In genomic region chrX:20363003-20363674, GRCh38 we compare ENCODE assay signal across 11 cellular contexts.
DNase-seq lines count a peak whose midpoint lies in the region; ATAC-seq and TF ChIP-seq lines count a peak whose summit lies in the region.
"Had no signal": no experiment of that assay in that cellular context is flagged by ENCODE, and none has a peak within 500 bp of the region (broad histone marks: within the 10 kb centered on the region; RNA-seq: fewer than 3 reads in every experiment).

No MANE protein-coding gene starts in this region.

- H4K20me1 ChIP-seq in PC-9 (ENCODE audit: insufficient read depth) (no peaks in the 10 kb centered on the region), fibroblast of lung (ENCODE audit: control insufficient read depth, extremely low read depth, insufficient read depth, low read length) (no peaks in the 10 kb centered on the region), neural progenitor cell (ENCODE audit: low read depth) (no peaks in the 10 kb centered on the region)

- H3K4me1 Mint-ChIP-seq in neural progenitor cell: peaks cover 25% of the 10 kb centered on the region
- H3K4me1 Mint-ChIP-seq: CD8-positive, alpha-beta memory T cell; IgD-negative memory B cell had no signal

- peak overlapping the region; percentile 65; the same call in 1 of the 2 replicates for H3K27ac ChIP-seq in C4-2B
- peak overlapping the region; percentile 99 for H3K27ac ChIP-seq in PC-9
- H3K27ac ChIP-seq in fibroblast of lung (ENCODE audit: insufficient read depth, low read length): peak overlapping the region; percentile 52
- no peak overlapping the region for H3K27ac ChIP-seq in neural progenitor cell
- peak overlapping the region in 7 of 59 donors; percentile 7 to 61 (median 42) for H3K27ac ChIP-seq in dorsolateral prefrontal cortex

- CTCF ChIA-PET in PC-9 (lab: Charles Lee): no interaction called here

- H3K4me3 ChIP-seq in PC-9 (peak overlapping the region; percentile 51; the same call in 1 of the 2 replicates), fibroblast of lung (replicated peaks in 1 of 4; ENCODE audit: control extremely low read depth in 1 of 4, insufficient read depth in 1 of 4, low read depth in 3 of 4, low read length in 4 of 4) (no peak overlapping the region), neural progenitor cell (no peak overlapping the region), dorsolateral prefrontal cortex (no peak overlapping the region)
- H3K4me3 ChIP-seq: GM12878 had no signal

- peaks cover 5% of the 10 kb centered on the region for H3K9me3 Mint-ChIP-seq in neural progenitor cell
- H3K9me3 Mint-ChIP-seq: CD8-positive, alpha-beta memory T cell; IgD-negative memory B cell had no signal

- DNase-seq in PC-9 (no peak), fibroblast of lung (ENCODE audit: low read depth in 2 of 2) (peak in 1 of 2 donors; percentile 64), neural progenitor cell (ENCODE audit: low spot score) (no peak), dorsolateral prefrontal cortex (no peak), DMS114 treated with DMSO at 0.1 percent for 48 hours (lab: John Stamatoyannopoulos, UW; ENCODE audit: unreplicated experiment) (no peak), NCI-H524 treated with DMSO at 0.1 percent for 48 hours (lab: John Stamatoyannopoulos, UW) (no peak)
- DNase-seq: CD8-positive, alpha-beta memory T cell had no signal

- H3K4me1 ChIP-seq in PC-9 (replicated peaks; ENCODE audit: insufficient read depth): peaks cover 50% of the 10 kb centered on the region
- peaks cover 9% of the 10 kb centered on the region for H3K4me1 ChIP-seq in fibroblast of lung (ENCODE audit: control insufficient read depth, extremely low read depth, insufficient read depth, low read length)
- H3K4me1 ChIP-seq in neural progenitor cell: peaks cover 19% of the 10 kb centered on the region

- H3K9ac ChIP-seq in fibroblast of lung (ENCODE audit: insufficient read depth, low read length) (no peak overlapping the region), neural progenitor cell (no peak overlapping the region)

- ATAC-seq in GM21423 (IDR thresholded peaks at IDR 0.05; ENCODE audit: unreplicated experiment): no peak
- ATAC-seq: GM12878 had no signal

- H3K9me3 ChIP-seq in PC-9 (ENCODE audit: insufficient read depth, low read depth) (no peaks in the 10 kb centered on the region), fibroblast of lung (ENCODE audit: control insufficient read depth, insufficient read depth, low read depth, low read length) (no peaks in the 10 kb centered on the region), neural progenitor cell (ENCODE audit: low read depth) (peaks cover 4% of the 10 kb centered on the region)

- H3K27ac Mint-ChIP-seq in neural progenitor cell: peak overlapping the region; percentile 22
- H3K27ac Mint-ChIP-seq: IgD-negative memory B cell had no signal

- no peaks in the 10 kb centered on the region for H3K36me3 ChIP-seq in PC-9 (ENCODE audit: low read depth)
- H3K36me3 ChIP-seq in fibroblast of lung (ENCODE audit: control insufficient read depth, insufficient read depth, low read length): no peaks in the 10 kb centered on the region
- H3K36me3 ChIP-seq in neural progenitor cell: no peaks in the 10 kb centered on the region

- TF ChIP-seq CTCF in C4-2B (conservative IDR thresholded peaks at IDR 0.05) (no peak), PC-9 (conservative IDR thresholded peaks at IDR 0.05) (no peak), fibroblast of lung (conservative IDR thresholded peaks at IDR 0.05 in 1 of 2, IDR thresholded peaks at IDR 0.05 in 1 of 2; ENCODE audit: low read depth in 1 of 2, low read length in 2 of 2) (no peak), neural progenitor cell (IDR thresholded peaks at IDR 0.05) (no peak), dorsolateral prefrontal cortex (IDR thresholded peaks at IDR 0.05 in 54 of 56, conservative IDR thresholded peaks at IDR 0.05 in 2 of 56; ENCODE audit: low read depth in 1 of 56, partially characterized antibody in 56 of 56) (no peak)

- H3K27me3 ChIP-seq in PC-9 (ENCODE audit: insufficient read depth, low read depth) (no peaks in the 10 kb centered on the region), fibroblast of lung (ENCODE audit: control insufficient read depth, insufficient read depth, low read length) (no peaks in the 10 kb centered on the region), neural progenitor cell (no peaks in the 10 kb centered on the region), dorsolateral prefrontal cortex (peaks cover 0 to 67% (median 7%) of the 10 kb centered on the region in 45 donors)

- no peaks in the 10 kb centered on the region for H3K9me2 ChIP-seq in PC-9 (ENCODE audit: insufficient read depth)

- H3K36me3 Mint-ChIP-seq in neural progenitor cell: no peaks in the 10 kb centered on the region
- H3K36me3 Mint-ChIP-seq: CD8-positive, alpha-beta memory T cell; IgD-negative memory B cell had no signal

- H3K27me3 Mint-ChIP-seq in neural progenitor cell (ENCODE audit: insufficient read depth, low read depth): peaks cover 4% of the 10 kb centered on the region

- TSS peak; percentile 50 for BruUV-seq in PC-9 (replicated peaks; lab: Mats Ljungman, UMichigan)

- intact Hi-C loops in PC-9 (cut with micrococcal nuclease; ENCODE audit: unreplicated experiment) (loop anchor here (2.0 kb wide), 1 partner anchor 70 kb away; no protein-coding TSS in a partner anchor), dorsolateral prefrontal cortex (cut with DNase I) (no loop called here)

- H3K4me2 ChIP-seq in PC-9 (peak overlapping the region; percentile 90), fibroblast of lung (ENCODE audit: extremely low read depth, insufficient read depth, low read length) (no peak overlapping the region), neural progenitor cell (no peak overlapping the region)

- peaks cover 38% of the 10 kb centered on the region for H3F3A ChIP-seq in PC-9 (ENCODE audit: insufficient read depth, low read depth)
- no peaks in the 10 kb centered on the region for H3F3A ChIP-seq in neural progenitor cell (ENCODE audit: low read depth)

- H2AFZ ChIP-seq in PC-9: peak overlapping the region; percentile 82
- peak overlapping the region; percentile 69 for H2AFZ ChIP-seq in fibroblast of lung (ENCODE audit: low read length)
- H2AFZ ChIP-seq in neural progenitor cell (replicated peaks): peak overlapping the region; percentile 55

- POLR2A ChIA-PET in PC-9 (lab: Charles Lee; ENCODE audit: unreplicated experiment): interaction anchor here (0.6 kb wide), 1 partner anchor 73 kb away, joined by 3 read pairs; no protein-coding TSS in a partner anchor

- H3K4me3 Mint-ChIP-seq in neural progenitor cell: no peak overlapping the region
- H3K4me3 Mint-ChIP-seq: CD8-positive, alpha-beta memory T cell; IgD-negative memory B cell had no signal

- H3K79me2 ChIP-seq in PC-9 (ENCODE audit: low read depth) (no peaks in the 10 kb centered on the region), fibroblast of lung (ENCODE audit: control insufficient read depth, insufficient read depth, low read length) (no peaks in the 10 kb centered on the region), neural progenitor cell (ENCODE audit: low read depth) (no peaks in the 10 kb centered on the region)
